In genomic region chr1:75600781-75601180, GRCh38 we compare ENCODE assay signal across 32 cellular contexts. TPM values are rescaled to one million over a fixed set of nuclear protein-coding genes. Genes with fewer than 3 reads are reported as not detected.
"Had no signal": no experiment of that assay in that cellular context is flagged by ENCODE, and none has a peak within 500 bp of the region (broad histone marks: within the 10 kb centered on the region; RNA-seq: fewer than 3 reads in every experiment).

No MANE protein-coding gene starts in this region.

- FAIRE-seq: colon, endometrium, pancreas, urothelium cell line had no signal

- H3K4me3 ChIP-seq: heart right ventricle, left lung, lower lobe of right lung, pancreas, prostate gland, skin epidermis, thoracic aorta had no signal

- H3K4me1 ChIP-seq: heart right ventricle, left lung, lower lobe of right lung, pancreas, prostate gland had no signal

- ATAC-seq: activated CD8-positive, alpha-beta T cell treated with anti-CD3 and anti-CD28 coated beads for 36 hours; heart right ventricle; left lung; lower lobe of right lung; naive thymus-derived CD8-positive, alpha-beta T cell; pancreas; sciatic nerve had no signal

- H3K36me3 ChIP-seq: heart right ventricle, left lung, lower lobe of right lung, pancreas, prostate gland, thoracic aorta had no signal

- H3K4me1 Mint-ChIP-seq: naive thymus-derived CD8-positive, alpha-beta T cell had no signal

- H3K9me3 ChIP-seq: left lung, lower lobe of right lung, pancreas, prostate gland, thoracic aorta had no signal

- DNase-seq: activated CD4-positive, alpha-beta T cell treated with anti-CD3 and anti-CD28 coated beads, Interleukin-2, amount 50 U/mL, for 1 hour; activated CD8-positive, alpha-beta T cell treated with anti-CD3 and anti-CD28 coated beads for 36 hours; activated T-cell treated with anti-CD3 and anti-CD28 coated beads, Interleukin-2, amount 50 U/mL, for 4 hours; anterior cingulate cortex; effector CD8-positive, alpha-beta T cell; erythroblast; foreskin fibroblast; heart right ventricle; left lung; lower lobe of right lung; mesenchymal stem cell; naive thymus-derived CD8-positive, alpha-beta T cell; nucleus accumbens; pancreas; retina; stimulated activated CD4-positive, alpha-beta T cell treated with anti-CD3 and anti-CD28 coated beads, Interleukin-12 subunit alpha, Interleukin-12 subunit beta, amount 100 ng/mL, for 4 hours; stimulated activated CD4-positive, alpha-beta T cell treated with anti-CD3 and anti-CD28 coated beads, Interleukin-4, amount 100 ng/mL, for 1 hour; T-helper 1 cell; trophoblast cell had no signal

- H3K9me3 Mint-ChIP-seq: activated CD8-positive, alpha-beta T cell treated with anti-CD3 and anti-CD28 coated beads for 36 hours; activated naive CD4-positive, alpha-beta T cell treated with anti-CD3 and anti-CD28 coated beads, Interleukin-2, amount 50 U/mL, for 72 hours; activated T-cell treated with anti-CD3 and anti-CD28 coated beads, Interleukin-2, amount 50 U/mL, for 4 hours; activated T-helper 2 cell treated with anti-CD3 and anti-CD28 coated beads, Interferon-gamma antibody, Interleukin-2, Interleukin-4, amounts not matched to agents 10 μg/mL and 5 μg/mL and 100 μg/mL, durations not matched to agents 14 hours and 24 hours and 36 hours; stimulated activated naive CD8-positive, alpha-beta T cell treated with anti-CD3 and anti-CD28 coated beads, Interleukin-15, Interleukin-2, amounts not matched to agents 100 ng/mL and 50 ng/mL, for 24 hours; T-helper 2 cell treated with Interferon-gamma antibody and Interleukin-4, amounts not matched to agents 5 μg/mL and 100 μg/mL, for 36 hours had no signal

- H3K36me3 Mint-ChIP-seq: naive thymus-derived CD8-positive, alpha-beta T cell had no signal

- H3K27me3 ChIP-seq: heart right ventricle, left lung, pancreas had no signal

- H3K27ac Mint-ChIP-seq: activated CD8-positive, alpha-beta T cell treated with anti-CD3 and anti-CD28 coated beads for 36 hours; activated naive CD4-positive, alpha-beta T cell treated with anti-CD3 and anti-CD28 coated beads, Interleukin-2, amount 50 U/mL, for 72 hours; activated T-helper 2 cell treated with anti-CD3 and anti-CD28 coated beads, Interferon-gamma antibody, Interleukin-2, Interleukin-4, amounts not matched to agents 10 μg/mL and 5 μg/mL and 100 μg/mL, durations not matched to agents 14 hours and 24 hours and 36 hours; naive thymus-derived CD8-positive, alpha-beta T cell; stimulated activated naive CD8-positive, alpha-beta T cell treated with anti-CD3 and anti-CD28 coated beads, Interleukin-15, Interleukin-2, amounts not matched to agents 100 ng/mL and 50 ng/mL, for 24 hours; T-helper 2 cell treated with Interferon-gamma antibody and Interleukin-4, amounts not matched to agents 5 μg/mL and 100 μg/mL, for 36 hours had no signal

- H3K27ac ChIP-seq: heart right ventricle, left lung, lower lobe of right lung, pancreas, prostate gland, skin epidermis, thoracic aorta, VCaP had no signal

- H3K4me3 Mint-ChIP-seq: activated CD8-positive, alpha-beta T cell treated with anti-CD3 and anti-CD28 coated beads for 36 hours; activated T-cell treated with anti-CD3 and anti-CD28 coated beads, Interleukin-2, amount 50 U/mL, for 4 hours; naive thymus-derived CD8-positive, alpha-beta T cell; neural crest cell; stimulated activated naive CD8-positive, alpha-beta T cell treated with anti-CD3 and anti-CD28 coated beads, Interleukin-15, Interleukin-2, amounts not matched to agents 100 ng/mL and 50 ng/mL, for 24 hours; T-helper 2 cell treated with Interferon-gamma antibody and Interleukin-4, amounts not matched to agents 5 μg/mL and 100 μg/mL, for 36 hours had no signal

RNA-seq across cellular contexts. Expression of gene SLC44A5, which starts 10.1 kb away (rescaled TPM):
- total RNA-seq: activated T-helper 2 cell treated with anti-CD3 and anti-CD28 coated beads, Interferon-gamma antibody, Interleukin-2, Interleukin-4, amounts not matched to agents 10 μg/mL and 5 μg/mL and 100 μg/mL, durations not matched to agents 14 hours and 24 hours and 36 hours had no signal
